Comparison of ENCODE assay signal across 18 cellular contexts in the genomic region with DNA sequence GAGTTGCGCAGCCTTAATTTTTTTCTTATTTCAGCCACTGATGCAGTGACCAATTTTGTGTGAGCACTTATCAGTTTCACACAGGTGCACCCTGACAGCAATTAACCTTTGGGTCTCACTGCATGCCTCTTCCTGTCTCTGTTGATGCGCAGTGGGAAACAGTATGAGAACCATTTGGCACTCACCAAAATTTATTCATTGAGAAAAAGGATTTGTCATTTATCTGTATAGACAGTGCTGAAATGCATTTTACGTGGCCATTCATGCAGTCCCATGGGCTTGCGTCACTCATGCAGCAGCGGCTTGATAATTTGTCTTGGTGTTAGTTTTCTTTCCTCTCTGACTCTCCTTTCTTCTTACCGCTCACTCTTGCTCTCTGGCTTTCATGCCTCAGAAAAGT.
"Had no signal": no experiment of that assay in that cellular context is flagged by ENCODE, and none has a peak within 500 bp of the region (broad histone marks: within the 10 kb centered on the region; RNA-seq: fewer than 3 reads in every experiment).

No MANE protein-coding gene starts in this region.

- H3K9me3 Mint-ChIP-seq: activated CD4-positive, alpha-beta memory T cell treated with anti-CD3 and anti-CD28 coated beads, Interleukin-2, amount 10 ng/mL, durations not matched to agents 7 days and 5 days; endodermal cell; memory B cell; naive thymus-derived CD8-positive, alpha-beta T cell had no signal

- H3K36me3 ChIP-seq: left lung, neutrophil, tibial artery had no signal

- H3K36me3 Mint-ChIP-seq: activated naive CD8-positive, alpha-beta T cell; memory B cell; naive thymus-derived CD8-positive, alpha-beta T cell; WTC11 had no signal

- H3K27ac ChIP-seq: dorsolateral prefrontal cortex, left lung, neutrophil, tibial artery had no signal

- H3K4me3 ChIP-seq: dorsolateral prefrontal cortex, left lung, tibial artery had no signal

- H3K9me3 ChIP-seq: left lung, neutrophil, tibial artery had no signal

- H3K4me1 ChIP-seq: left lung, tibial artery had no signal

- H3K4me1 Mint-ChIP-seq: activated CD4-positive, alpha-beta memory T cell treated with anti-CD3 and anti-CD28 coated beads, Interleukin-2, amount 10 ng/mL, durations not matched to agents 7 days and 5 days; memory B cell; naive thymus-derived CD8-positive, alpha-beta T cell had no signal

- H3K4me3 Mint-ChIP-seq: activated CD4-positive, alpha-beta memory T cell treated with anti-CD3 and anti-CD28 coated beads, Interleukin-2, amount 10 ng/mL, durations not matched to agents 7 days and 5 days; activated naive CD8-positive, alpha-beta T cell; endodermal cell; memory B cell; naive thymus-derived CD8-positive, alpha-beta T cell; WTC11 had no signal

- DNase-seq: activated CD4-positive, alpha-beta memory T cell treated with anti-CD3 and anti-CD28 coated beads, Interleukin-2, amount 10 ng/mL, durations not matched to agents 7 days and 5 days; activated CD4-positive, alpha-beta T cell treated with anti-CD3 and anti-CD28 coated beads for 4 hours; activated effector memory CD4-positive, alpha-beta T cell treated with anti-CD3 and anti-CD28 coated beads, Interleukin-2, amount 50 U/mL, for 16 hours; activated T-cell treated with anti-CD3 and anti-CD28 coated beads, Interleukin-2, amount 50 U/mL, for 48 hours; amniotic stem cell; dorsolateral prefrontal cortex; endodermal cell; erythroblast; kidney; left lung; naive thymus-derived CD8-positive, alpha-beta T cell; stimulated activated CD4-positive, alpha-beta T cell treated with anti-CD3 and anti-CD28 coated beads, Interleukin-2, amount 100 ng/mL, for 48 hours; stimulated activated naive CD4-positive, alpha-beta T cell; tibial artery had no signal

- H3K27me3 ChIP-seq: dorsolateral prefrontal cortex, left lung, neutrophil, tibial artery had no signal

- ATAC-seq: left lung; naive thymus-derived CD8-positive, alpha-beta T cell; WTC11 had no signal

- H3K27ac Mint-ChIP-seq: activated CD4-positive, alpha-beta memory T cell treated with anti-CD3 and anti-CD28 coated beads, Interleukin-2, amount 10 ng/mL, durations not matched to agents 7 days and 5 days; activated naive CD8-positive, alpha-beta T cell; endodermal cell; memory B cell; naive thymus-derived CD8-positive, alpha-beta T cell; WTC11 had no signal
